9 cellular contexts compared by ENCODE assay signal in genomic region chr3:195209083-195209835, GRCh38.
DNase-seq lines count a peak whose midpoint lies in the region; ATAC-seq, FAIRE-seq and TF ChIP-seq lines count a peak whose summit lies in the region.
"Had no signal": no experiment of that assay in that cellular context is flagged by ENCODE, and none has a peak within 500 bp of the region (broad histone marks: within the 10 kb centered on the region; RNA-seq: fewer than 3 reads in every experiment).

No MANE protein-coding gene starts in this region.

- peak overlapping the region; percentile 96 for H3K27ac Mint-ChIP-seq in mesothelial cell of epicardium

- H3K79me2 ChIP-seq in endothelial cell of umbilical vein (ENCODE audit: control insufficient read depth, insufficient read depth, low read length) = peaks cover 27% of the 10 kb centered on the region

- TF ChIP-seq POLR2A in NB4 (IDR thresholded peaks at IDR 0.05; ENCODE audit: extremely low read depth, insufficient read length) (no peak), endothelial cell of umbilical vein (IDR thresholded peaks at IDR 0.05; ENCODE audit: low read depth, low read length) (no peak), testis (IDR thresholded peaks at IDR 0.05) (no peak)

- H3K9me3 ChIP-seq in endothelial cell of umbilical vein (replicated peaks; ENCODE audit: control insufficient read depth, insufficient read depth, low read length) (no peaks in the 10 kb centered on the region), testis (no peaks in the 10 kb centered on the region)

- POLR2A ChIA-PET in endothelial cell of umbilical vein (lab: Charles Lee) = interaction anchor here (1.7 kb wide), 1 partner anchor 14 kb away, joined by 4 read pairs; no protein-coding TSS in a partner anchor

- peaks cover 4% of the 10 kb centered on the region for H3K9me3 Mint-ChIP-seq in mesothelial cell of epicardium

- H2AFZ ChIP-seq in endothelial cell of umbilical vein (ENCODE audit: low read depth, low read length) = no peak overlapping the region

- no peak overlapping the region for H3K4me3 ChIP-seq in NB4 (ENCODE audit: low read depth, low read length)
- H3K4me3 ChIP-seq in endothelial cell of umbilical vein (replicated peaks in 1 of 3; ENCODE audit: insufficient read depth in 1 of 3, low read depth in 1 of 3, low read length in 3 of 3) = no peak overlapping the region
- H3K4me3 ChIP-seq in testis = no peak overlapping the region

- no peaks in the 10 kb centered on the region for H3K9me1 ChIP-seq in endothelial cell of umbilical vein (replicated peaks; ENCODE audit: control insufficient read depth, extremely low read depth, insufficient read depth, low read length)

- H3K27me3 ChIP-seq in endothelial cell of umbilical vein (ENCODE audit: control insufficient read depth in 2 of 2, insufficient read depth in 2 of 2, low read length in 2 of 2) (no peaks in the 10 kb centered on the region), testis (no peaks in the 10 kb centered on the region)

- H3K36me3 ChIP-seq in endothelial cell of umbilical vein (ENCODE audit: control insufficient read depth in 2 of 2, extremely low read depth in 1 of 2, insufficient read depth in 2 of 2, low read length in 2 of 2) (no peaks in the 10 kb centered on the region), testis (ENCODE audit: low read depth, missing control alignments) (no peaks in the 10 kb centered on the region)

- dilution Hi-C loops in endothelial cell of umbilical vein (cut with MboI; ENCODE audit: extremely low pct_ligation_motif_present, low sequenced_read_pairs) = no loop called here

- intact Hi-C loops in endothelial cell of umbilical vein (cut with micrococcal nuclease) = no loop called here
- intact Hi-C loops in testis (cut with DNase I; ENCODE audit: low total_unique reads) = no loop called here

- no peak overlapping the region for H3K4me3 Mint-ChIP-seq in mesothelial cell of epicardium

- H3K4me1 ChIP-seq in endothelial cell of umbilical vein (ENCODE audit: control insufficient read depth, extremely low read depth, insufficient read depth, low read length) (peaks cover 40% of the 10 kb centered on the region), testis (peaks cover 28% of the 10 kb centered on the region)

- no peak for FAIRE-seq in endothelial cell of umbilical vein (lab: Jason Lieb, UNC)

- no TSS peak for BruUV-seq in endothelial cell of umbilical vein (replicated peaks; lab: Mats Ljungman, UMichigan)

- CTCF ChIA-PET in endothelial cell of umbilical vein (lab: Charles Lee) = interaction anchor here (1.1 to 2.4 kb wide), 4 partner anchors 14 to 527 kb away, joined by 3 to 10 read pairs (median 5); no protein-coding TSS in a partner anchor

- peaks cover 11% of the 10 kb centered on the region for H3K36me3 Mint-ChIP-seq in mesothelial cell of epicardium

- H4K20me1 ChIP-seq in endothelial cell of umbilical vein (replicated peaks; ENCODE audit: control insufficient read depth, extremely low read depth, insufficient read depth, low read length) = no peaks in the 10 kb centered on the region

- TF ChIP-seq CTCF in NB4 (IDR thresholded peaks at IDR 0.05; ENCODE audit: low read depth, low read length) (no peak), endothelial cell of umbilical vein (IDR thresholded peaks at IDR 0.05; ENCODE audit: extremely low read depth in 1 of 2, insufficient read depth in 1 of 2, low read depth in 1 of 2, low read length in 2 of 2) (no peak), mesothelial cell of epicardium (IDR thresholded peaks at IDR 0.05; ENCODE audit: unreplicated experiment) (no peak), testis (IDR thresholded peaks at IDR 0.05) (no peak)

- H3K9ac ChIP-seq in endothelial cell of umbilical vein (replicated peaks; ENCODE audit: extremely low read depth, insufficient read depth, low read length) = no peak overlapping the region

- H3K4me1 Mint-ChIP-seq in mesothelial cell of epicardium = peaks cover 42% of the 10 kb centered on the region

- no peak for ATAC-seq in GM19467 (IDR thresholded peaks at IDR 0.05; ENCODE audit: unreplicated experiment)

- H3K27ac ChIP-seq in endothelial cell of umbilical vein (ENCODE audit: insufficient read depth, low read depth, low read length) (peak overlapping the region; percentile 58), testis (peak overlapping the region; percentile 41 to 89)

- no peaks in the 10 kb centered on the region for H3K27me3 Mint-ChIP-seq in mesothelial cell of epicardium (ENCODE audit: low read depth)

- no peak overlapping the region for H3K4me2 ChIP-seq in endothelial cell of umbilical vein (ENCODE audit: insufficient read depth, low read length)

- DNase-seq in NB4 (ENCODE audit: low read depth) (peak; percentile 52), endothelial cell of umbilical vein (ENCODE audit: low read depth, low spot score) (no peak), mesothelial cell of epicardium (ENCODE audit: low spot score in 2 of 2, unreplicated experiment in 2 of 2) (no peak), testis (peak; percentile 26), RKO (ENCODE audit: low spot score) (no peak), hippocampal formation (lab: John Stamatoyannopoulos, UW) (no peak)
- DNase-seq in activated T-cell treated with anti-CD3 and anti-CD28 coated beads, Interleukin-2, amount 50 U/mL, for 1 hour = no peak
- DNase-seq: T-helper 2 cell had no signal

- WGBS in testis, 2 donors = 61 to 68% methylated on average over 25 to 29 of the region's 29 CpGs

TF ChIP-seq in endothelial cell of umbilical vein, 7 proteins besides CTCF, POLR2A, EP300 and RAD21:
- TF ChIP-seq MYC (IDR thresholded peaks at IDR 0.05; ENCODE audit: low read depth, low read length) (no peak), MAX (IDR thresholded peaks at IDR 0.05; ENCODE audit: insufficient read depth, insufficient read length) (no peak), EZH2 (IDR thresholded peaks at IDR 0.05; ENCODE audit: borderline replicate concordance, low read depth, low read length, severe bottlenecking) (no peak), POLR2AphosphoS5 (IDR thresholded peaks at IDR 0.05; ENCODE audit: insufficient read depth, low read depth, low read length) (no peak), FOS (IDR thresholded peaks at IDR 0.05; ENCODE audit: borderline replicate concordance, insufficient read depth, low read length) (no peak), GATA2 (IDR thresholded peaks at IDR 0.05; ENCODE audit: insufficient read depth, insufficient read length, low read depth, low read length) (no peak), JUN (IDR thresholded peaks at IDR 0.05; ENCODE audit: borderline replicate concordance, insufficient read depth, insufficient read length, low read depth) (no peak)

Comparison
In these comparisons a context has a peak if more than half of its experiments do, and no peak if none do; other contexts are left out.
1. DNase-seq: peak in NB4 (single experiment) and testis (single experiment); none in endothelial cell of umbilical vein (single experiment), mesothelial cell of epicardium (0 of 2), activated T-cell treated with anti-CD3 and anti-CD28 coated beads, Interleukin-2, amount 50 U/mL, for 1 hour (single experiment), RKO (single experiment) and hippocampal formation (0 of 2).